ENCODE assay signal across 12 cellular contexts in the genomic region with DNA sequence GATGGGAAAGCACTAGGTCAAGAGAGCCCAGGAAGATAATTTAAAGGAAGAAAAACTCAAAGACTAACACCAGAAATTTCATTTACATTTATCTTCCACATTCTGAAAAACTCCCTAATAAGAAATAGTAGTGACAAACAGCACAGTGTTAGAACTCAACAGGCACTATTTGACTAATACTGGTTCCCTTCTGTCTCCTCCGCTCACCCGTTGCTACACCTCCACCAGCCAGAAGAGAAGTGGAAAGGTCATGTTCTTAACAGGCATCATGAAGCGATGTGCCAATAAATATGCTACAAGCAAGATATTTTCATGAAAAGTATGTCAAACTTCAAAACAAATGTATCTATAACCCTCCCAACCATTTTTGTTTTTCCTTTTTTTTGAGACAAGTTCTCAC. TPM values are rescaled to one million over a fixed set of nuclear protein-coding genes. Genes with fewer than 3 reads are reported as not detected.
A peak's percentile ranks its signal among the peaks of the same experiment; 100 is the strongest.
DNase-seq lines count a peak whose midpoint lies in the region; ATAC-seq and TF ChIP-seq lines count a peak whose summit lies in the region.
"Had no signal": no experiment of that assay in that cellular context is flagged by ENCODE, and none has a peak within 500 bp of the region (broad histone marks: within the 10 kb centered on the region; RNA-seq: fewer than 3 reads in every experiment).

No MANE protein-coding gene starts in this region.

- POLR2A ChIA-PET in activated naive CD8-positive, alpha-beta T cell treated with anti-CD3 and anti-CD28 coated beads, Interleukin-2, amount 10 ng/mL, durations not matched to agents 7 days and 5 days (lab: Charles Lee), result no interaction called here

- no peak for TF ChIP-seq POLR2A in erythroblast (IDR thresholded peaks at IDR 0.05; ENCODE audit: low read length)

- ATAC-seq in activated naive CD4-positive, alpha-beta T cell treated with anti-CD3 and anti-CD28 coated beads, Interleukin-2, amount 50 U/mL, for 72 hours, result no peak
- ATAC-seq in HG02642 (IDR thresholded peaks at IDR 0.05; ENCODE audit: poor library complexity, unreplicated experiment), result peak; percentile 44
- no peak for ATAC-seq in activated naive CD8-positive, alpha-beta T cell treated with anti-CD3 and anti-CD28 coated beads, Interleukin-2, amount 10 ng/mL, durations not matched to agents 7 days and 5 days (ENCODE audit: low read depth)
- peak; percentile 81 to 84 for ATAC-seq in stimulated activated naive B cell treated with anti-CD40 and anti-IgM and Interleukin-4, amounts not matched to agents 10 μg/mL and 1 μg/mL and 100 μg/mL, for 72 hours (replicated peaks)
- ATAC-seq: GM23338 had no signal

- peak overlapping the region; percentile 15 for H3K27ac Mint-ChIP-seq in activated naive CD4-positive, alpha-beta T cell treated with anti-CD3 and anti-CD28 coated beads, Interleukin-2, amount 50 U/mL, for 24 hours
- no peak overlapping the region for H3K27ac Mint-ChIP-seq in activated naive CD4-positive, alpha-beta T cell treated with anti-CD3 and anti-CD28 coated beads, Interleukin-2, amount 50 U/mL, for 72 hours
- no peak overlapping the region for H3K27ac Mint-ChIP-seq in activated naive CD8-positive, alpha-beta T cell treated with anti-CD3 and anti-CD28 coated beads, Interleukin-2, amount 10 ng/mL, durations not matched to agents 7 days and 5 days
- peak overlapping the region; percentile 74 for H3K27ac Mint-ChIP-seq in stimulated activated naive B cell treated with anti-CD40 and anti-IgM and Interleukin-4, amounts not matched to agents 10 μg/mL and 1 μg/mL and 100 μg/mL, for 72 hours
- H3K27ac Mint-ChIP-seq: GM23338 had no signal

- no peak for DNase-seq in activated naive CD4-positive, alpha-beta T cell treated with anti-CD3 and anti-CD28 coated beads, Interleukin-2, amount 50 U/mL, for 72 hours (ENCODE audit: low spot score in 2 of 2)
- DNase-seq in activated naive CD8-positive, alpha-beta T cell treated with anti-CD3 and anti-CD28 coated beads, Interleukin-2, amount 10 ng/mL, durations not matched to agents 7 days and 5 days, result no peak
- no peak for DNase-seq in stimulated activated naive B cell treated with anti-CD40 and anti-IgM and Interleukin-4, amounts not matched to agents 10 μg/mL and 1 μg/mL and 100 μg/mL, for 72 hours
- DNase-seq in SIG-M5 treated with dmso at 0.1 percent for 504 hours (lab: John Stamatoyannopoulos, UW; ENCODE audit: unreplicated experiment), result no peak
- no peak for DNase-seq in erythroblast (lab: John Stamatoyannopoulos, UW)
- DNase-seq in epidermal melanocyte (ENCODE audit: insufficient read length, low spot score), result no peak
- DNase-seq: head of caudate nucleus, NCI-H146, WERI-Rb-1 had no signal

- peaks cover 29% of the 10 kb centered on the region for H3K4me1 Mint-ChIP-seq in activated naive CD4-positive, alpha-beta T cell treated with anti-CD3 and anti-CD28 coated beads, Interleukin-2, amount 50 U/mL, for 24 hours
- peaks cover 28% of the 10 kb centered on the region for H3K4me1 Mint-ChIP-seq in activated naive CD8-positive, alpha-beta T cell treated with anti-CD3 and anti-CD28 coated beads, Interleukin-2, amount 10 ng/mL, durations not matched to agents 7 days and 5 days
- H3K4me1 Mint-ChIP-seq in stimulated activated naive B cell treated with anti-CD40 and anti-IgM and Interleukin-4, amounts not matched to agents 10 μg/mL and 1 μg/mL and 100 μg/mL, for 72 hours, result peaks cover 21 to 35% of the 10 kb centered on the region in 2 donors

- peak overlapping the region; percentile 19 for H3K4me3 Mint-ChIP-seq in activated naive CD4-positive, alpha-beta T cell treated with anti-CD3 and anti-CD28 coated beads, Interleukin-2, amount 50 U/mL, for 24 hours
- H3K4me3 Mint-ChIP-seq in activated naive CD8-positive, alpha-beta T cell treated with anti-CD3 and anti-CD28 coated beads, Interleukin-2, amount 10 ng/mL, durations not matched to agents 7 days and 5 days, result peak overlapping the region; percentile 1
- H3K4me3 Mint-ChIP-seq in stimulated activated naive B cell treated with anti-CD40 and anti-IgM and Interleukin-4, amounts not matched to agents 10 μg/mL and 1 μg/mL and 100 μg/mL, for 72 hours, result peak overlapping the region; percentile 42 to 60
- H3K4me3 Mint-ChIP-seq: GM23338 had no signal

- peaks cover 7% of the 10 kb centered on the region for H3K36me3 Mint-ChIP-seq in activated naive CD4-positive, alpha-beta T cell treated with anti-CD3 and anti-CD28 coated beads, Interleukin-2, amount 50 U/mL, for 24 hours
- peaks cover 14 to 16% of the 10 kb centered on the region in 2 donors for H3K36me3 Mint-ChIP-seq in activated naive CD4-positive, alpha-beta T cell treated with anti-CD3 and anti-CD28 coated beads, Interleukin-2, amount 50 U/mL, for 72 hours
- peaks cover 9% of the 10 kb centered on the region for H3K36me3 Mint-ChIP-seq in activated naive CD8-positive, alpha-beta T cell treated with anti-CD3 and anti-CD28 coated beads, Interleukin-2, amount 10 ng/mL, durations not matched to agents 7 days and 5 days
- peaks cover 9 to 10% of the 10 kb centered on the region in 2 donors for H3K36me3 Mint-ChIP-seq in stimulated activated naive B cell treated with anti-CD40 and anti-IgM and Interleukin-4, amounts not matched to agents 10 μg/mL and 1 μg/mL and 100 μg/mL, for 72 hours

- no peaks in the 10 kb centered on the region for H3K9me3 Mint-ChIP-seq in activated naive CD4-positive, alpha-beta T cell treated with anti-CD3 and anti-CD28 coated beads, Interleukin-2, amount 50 U/mL, for 24 hours
- no peaks in the 10 kb centered on the region for H3K9me3 Mint-ChIP-seq in activated naive CD4-positive, alpha-beta T cell treated with anti-CD3 and anti-CD28 coated beads, Interleukin-2, amount 50 U/mL, for 72 hours
- no peaks in the 10 kb centered on the region for H3K9me3 Mint-ChIP-seq in activated naive CD8-positive, alpha-beta T cell treated with anti-CD3 and anti-CD28 coated beads, Interleukin-2, amount 10 ng/mL, durations not matched to agents 7 days and 5 days
- no peaks in the 10 kb centered on the region for H3K9me3 Mint-ChIP-seq in stimulated activated naive B cell treated with anti-CD40 and anti-IgM and Interleukin-4, amounts not matched to agents 10 μg/mL and 1 μg/mL and 100 μg/mL, for 72 hours
- H3K9me3 Mint-ChIP-seq: GM23338 had no signal

- H3K27me3 Mint-ChIP-seq in activated naive CD4-positive, alpha-beta T cell treated with anti-CD3 and anti-CD28 coated beads, Interleukin-2, amount 50 U/mL, for 24 hours, result no peaks in the 10 kb centered on the region
- no peaks in the 10 kb centered on the region for H3K27me3 Mint-ChIP-seq in activated naive CD8-positive, alpha-beta T cell treated with anti-CD3 and anti-CD28 coated beads, Interleukin-2, amount 10 ng/mL, durations not matched to agents 7 days and 5 days
- no peaks in the 10 kb centered on the region for H3K27me3 Mint-ChIP-seq in stimulated activated naive B cell treated with anti-CD40 and anti-IgM and Interleukin-4, amounts not matched to agents 10 μg/mL and 1 μg/mL and 100 μg/mL, for 72 hours

RNA-seq across cellular contexts. Expression of gene ROCK1, which starts 5.7 kb away (rescaled TPM):
- 10 to 100 TPM; 59.4 to 63.4 TPM for total RNA-seq in activated naive CD4-positive, alpha-beta T cell treated with anti-CD3 and anti-CD28 coated beads, Interleukin-2, amount 50 U/mL, for 72 hours
- total RNA-seq in activated naive CD8-positive, alpha-beta T cell treated with anti-CD3 and anti-CD28 coated beads, Interleukin-2, amount 10 ng/mL, durations not matched to agents 7 days and 5 days, result 10 to 100 TPM; 70.6 to 74.3 TPM

Comparison
In these comparisons a context has a peak if more than half of its experiments do, and no peak if none do; other contexts are left out.
1. H3K27ac Mint-ChIP-seq: peak in activated naive CD4-positive, alpha-beta T cell treated with anti-CD3 and anti-CD28 coated beads, Interleukin-2, amount 50 U/mL, for 24 hours (single experiment) and stimulated activated naive B cell treated with anti-CD40 and anti-IgM and Interleukin-4, amounts not matched to agents 10 μg/mL and 1 μg/mL and 100 μg/mL, for 72 hours (single experiment); none in activated naive CD4-positive, alpha-beta T cell treated with anti-CD3 and anti-CD28 coated beads, Interleukin-2, amount 50 U/mL, for 72 hours (0 of 2) and activated naive CD8-positive, alpha-beta T cell treated with anti-CD3 and anti-CD28 coated beads, Interleukin-2, amount 10 ng/mL, durations not matched to agents 7 days and 5 days (single experiment).
2. H3K4me3 Mint-ChIP-seq: peak in every context shown above with its lines; median percentile 51 in stimulated activated naive B cell treated with anti-CD40 and anti-IgM and Interleukin-4, amounts not matched to agents 10 μg/mL and 1 μg/mL and 100 μg/mL, for 72 hours; 19 in activated naive CD4-positive, alpha-beta T cell treated with anti-CD3 and anti-CD28 coated beads, Interleukin-2, amount 50 U/mL, for 24 hours; 1 in activated naive CD8-positive, alpha-beta T cell treated with anti-CD3 and anti-CD28 coated beads, Interleukin-2, amount 10 ng/mL, durations not matched to agents 7 days and 5 days.
3. ATAC-seq: peak in HG02642 (single experiment) and stimulated activated naive B cell treated with anti-CD40 and anti-IgM and Interleukin-4, amounts not matched to agents 10 μg/mL and 1 μg/mL and 100 μg/mL, for 72 hours (2 of 2); none in activated naive CD4-positive, alpha-beta T cell treated with anti-CD3 and anti-CD28 coated beads, Interleukin-2, amount 50 U/mL, for 72 hours (0 of 2) and activated naive CD8-positive, alpha-beta T cell treated with anti-CD3 and anti-CD28 coated beads, Interleukin-2, amount 10 ng/mL, durations not matched to agents 7 days and 5 days (single experiment).